In the genomic region with DNA sequence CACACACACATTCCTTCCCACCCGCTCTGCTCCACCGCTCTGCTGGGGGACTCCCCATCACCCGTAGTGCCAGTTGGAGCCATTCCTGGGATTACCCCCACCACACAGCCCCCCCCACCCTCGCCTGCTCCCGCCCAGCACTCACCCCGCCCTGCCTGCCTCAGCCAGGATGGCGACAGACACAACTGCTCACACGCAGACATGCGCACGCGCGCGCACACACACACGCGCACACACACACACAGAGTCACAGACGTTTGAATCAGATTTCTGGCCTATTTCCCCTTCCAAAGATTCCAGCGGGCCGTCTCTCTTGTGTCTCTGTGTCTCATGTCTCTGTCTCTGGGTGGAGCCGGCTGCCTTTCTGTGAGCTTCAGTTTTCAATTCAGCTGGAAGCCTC, we compare ENCODE assay signal across 1 cellular context.
TF ChIP-seq lines count a peak whose summit lies in the region.

No MANE protein-coding gene starts in this region.

TF ChIP-seq in HepG2, 621 proteins besides CTCF, POLR2A, EP300 and RAD21:
- TF ChIP-seq ZNF3 (CRISPR knock-in tag; IDR thresholded peaks at IDR 0.05) = no peak
- TF ChIP-seq ARNT2 (CRISPR knock-in tag; IDR thresholded peaks at IDR 0.05; ENCODE audit: low read depth) = no peak
- TF ChIP-seq ZNF407 (CRISPR knock-in tag; IDR thresholded peaks at IDR 0.05; ENCODE audit: not compliant biosample characterization) = no peak
- no peak for TF ChIP-seq MLXIP (CRISPR knock-in tag; IDR thresholded peaks at IDR 0.05; ENCODE audit: borderline replicate concordance)
TF ChIP-seq in HepG2: peak in this region for 0.
